In the genomic region with DNA sequence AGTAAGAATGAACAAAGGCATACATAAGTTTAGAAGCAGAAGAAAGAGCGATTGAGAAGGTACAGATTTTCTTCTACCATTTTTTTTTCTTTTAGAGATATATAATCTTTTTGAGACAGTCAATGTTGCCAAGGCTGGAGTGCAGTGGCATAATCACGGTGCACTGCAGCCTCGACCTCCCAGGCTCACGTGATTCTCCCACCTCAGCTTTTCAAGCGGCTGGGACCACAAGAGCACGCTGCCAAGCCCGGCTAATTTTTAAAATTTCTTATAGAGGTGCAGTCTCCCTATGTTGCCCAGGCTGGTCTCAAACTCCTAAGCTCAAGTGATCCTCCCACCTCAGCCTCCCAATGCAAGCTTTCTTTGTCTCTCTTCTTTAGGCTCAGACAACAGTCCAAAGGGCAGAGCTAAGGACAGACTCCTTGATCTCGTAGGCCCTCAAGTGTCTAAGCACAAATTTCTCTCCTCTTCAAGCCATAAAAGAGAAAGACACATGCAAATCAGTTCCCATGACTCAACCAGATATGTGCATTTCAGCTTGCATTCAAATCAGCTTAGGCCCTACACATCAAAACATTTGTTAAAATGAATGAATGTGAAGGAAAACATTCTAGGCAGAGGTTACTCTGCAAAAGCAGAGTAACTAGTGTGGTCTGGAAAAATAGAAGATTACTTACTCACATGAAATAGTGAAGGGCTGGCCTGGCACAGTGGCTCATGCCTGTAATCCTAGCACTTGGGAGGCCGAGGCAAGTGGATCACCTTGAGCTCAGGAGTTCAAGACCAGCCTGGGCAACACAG, we compare ENCODE assay signal across 11 cellular contexts. TPM values are rescaled to one million over a fixed set of nuclear protein-coding genes. Genes with fewer than 3 reads are reported as not detected.
DNase-seq lines count a peak whose midpoint lies in the region; ATAC-seq lines count a peak whose summit lies in the region.
"Had no signal": no experiment of that assay in that cellular context is flagged by ENCODE, and none has a peak within 500 bp of the region (broad histone marks: within the 10 kb centered on the region; RNA-seq: fewer than 3 reads in every experiment).

No MANE protein-coding gene starts in this region.

- no peak for DNase-seq in activated CD4-positive, alpha-beta T cell treated with anti-CD3 and anti-CD28 coated beads for 36 hours
- no peak for DNase-seq in activated CD4-positive, alpha-beta T cell treated with anti-CD3 and anti-CD28 coated beads, Interleukin-2, amount 50 U/mL, for 4 hours
- DNase-seq in activated naive CD8-positive, alpha-beta T cell treated with anti-CD3 and anti-CD28 coated beads, Interleukin-2, amount 50 U/mL, for 24 hours, result no peak
- no peak for DNase-seq in activated naive CD4-positive, alpha-beta T cell (lab: John Stamatoyannopoulos, UW)
- DNase-seq in GM19238 (ENCODE audit: insufficient read length, low spot score), result no peak
- DNase-seq: activated naive CD4-positive, alpha-beta T cell treated with anti-CD3 and anti-CD28 coated beads for 36 hours; SW 1271 had no signal

- intact Hi-C loops in activated CD4-positive, alpha-beta T cell treated with anti-CD3 and anti-CD28 coated beads for 36 hours (cut with DNase I, micrococcal nuclease), result no loop called here

- peaks cover 69% of the 10 kb centered on the region for H3K4me1 Mint-ChIP-seq in activated CD4-positive, alpha-beta T cell treated with anti-CD3 and anti-CD28 coated beads for 36 hours
- peaks cover 77% of the 10 kb centered on the region for H3K4me1 Mint-ChIP-seq in activated naive CD8-positive, alpha-beta T cell treated with anti-CD3 and anti-CD28 coated beads, Interleukin-2, amount 50 U/mL, for 24 hours
- peaks cover 88% of the 10 kb centered on the region for H3K4me1 Mint-ChIP-seq in stimulated activated memory B cell treated with anti-CD40 and anti-IgM and Interleukin-4, amounts not matched to agents 10 μg/mL and 1 μg/mL and 100 μg/mL, for 72 hours
- H3K4me1 Mint-ChIP-seq: neural progenitor cell had no signal

- peak; percentile 68 for ATAC-seq in activated CD4-positive, alpha-beta T cell treated with anti-CD3 and anti-CD28 coated beads for 36 hours
- peak; percentile 48 for ATAC-seq in HG02973 (IDR thresholded peaks at IDR 0.05; ENCODE audit: unreplicated experiment)
- peak; percentile 29 for ATAC-seq in activated naive CD8-positive, alpha-beta T cell treated with anti-CD3 and anti-CD28 coated beads, Interleukin-2, amount 50 U/mL, for 24 hours
- peak; percentile 67 for ATAC-seq in stimulated activated memory B cell treated with anti-CD40 and anti-IgM and Interleukin-4, amounts not matched to agents 10 μg/mL and 1 μg/mL and 100 μg/mL, for 72 hours
- no peak for ATAC-seq in GM21717 (IDR thresholded peaks at IDR 0.05; ENCODE audit: unreplicated experiment)

- H3K27ac Mint-ChIP-seq in activated CD4-positive, alpha-beta T cell treated with anti-CD3 and anti-CD28 coated beads for 36 hours, result peak overlapping the region; percentile 15
- peak overlapping the region; percentile 33 for H3K27ac Mint-ChIP-seq in activated naive CD8-positive, alpha-beta T cell treated with anti-CD3 and anti-CD28 coated beads, Interleukin-2, amount 50 U/mL, for 24 hours
- peak overlapping the region; percentile 81 for H3K27ac Mint-ChIP-seq in stimulated activated memory B cell treated with anti-CD40 and anti-IgM and Interleukin-4, amounts not matched to agents 10 μg/mL and 1 μg/mL and 100 μg/mL, for 72 hours
- H3K27ac Mint-ChIP-seq: activated naive CD4-positive, alpha-beta T cell treated with anti-CD3 and anti-CD28 coated beads for 36 hours; neural progenitor cell had no signal

- H3K4me3 Mint-ChIP-seq in activated CD4-positive, alpha-beta T cell treated with anti-CD3 and anti-CD28 coated beads for 36 hours, result no peak overlapping the region
- H3K4me3 Mint-ChIP-seq in activated naive CD8-positive, alpha-beta T cell treated with anti-CD3 and anti-CD28 coated beads, Interleukin-2, amount 50 U/mL, for 24 hours, result no peak overlapping the region
- H3K4me3 Mint-ChIP-seq in stimulated activated memory B cell treated with anti-CD40 and anti-IgM and Interleukin-4, amounts not matched to agents 10 μg/mL and 1 μg/mL and 100 μg/mL, for 72 hours, result peak overlapping the region; percentile 56
- H3K4me3 Mint-ChIP-seq: activated naive CD4-positive, alpha-beta T cell treated with anti-CD3 and anti-CD28 coated beads for 36 hours; neural progenitor cell had no signal

- no peaks in the 10 kb centered on the region for H3K9me3 Mint-ChIP-seq in activated CD4-positive, alpha-beta T cell treated with anti-CD3 and anti-CD28 coated beads for 36 hours (ENCODE audit: low read depth)
- no peaks in the 10 kb centered on the region for H3K9me3 Mint-ChIP-seq in activated naive CD8-positive, alpha-beta T cell treated with anti-CD3 and anti-CD28 coated beads, Interleukin-2, amount 50 U/mL, for 24 hours
- no peaks in the 10 kb centered on the region for H3K9me3 Mint-ChIP-seq in stimulated activated memory B cell treated with anti-CD40 and anti-IgM and Interleukin-4, amounts not matched to agents 10 μg/mL and 1 μg/mL and 100 μg/mL, for 72 hours
- H3K9me3 Mint-ChIP-seq: activated naive CD4-positive, alpha-beta T cell treated with anti-CD3 and anti-CD28 coated beads for 36 hours; neural progenitor cell had no signal

- POLR2A ChIA-PET in activated CD4-positive, alpha-beta T cell treated with anti-CD3 and anti-CD28 coated beads for 36 hours (lab: Charles Lee), result interaction anchor here (0.7 kb wide), 1 partner anchor 25 kb away, joined by 3 read pairs; no protein-coding TSS in a partner anchor

- CTCF ChIA-PET in activated CD4-positive, alpha-beta T cell treated with anti-CD3 and anti-CD28 coated beads for 36 hours (lab: Charles Lee), result interaction anchor here (0.5 to 1.6 kb wide), 4 partner anchors 12 to 237 kb away, joined by 3 to 6 read pairs (median 3); no protein-coding TSS in a partner anchor

- no peaks in the 10 kb centered on the region for H3K27me3 Mint-ChIP-seq in activated CD4-positive, alpha-beta T cell treated with anti-CD3 and anti-CD28 coated beads for 36 hours
- no peaks in the 10 kb centered on the region for H3K27me3 Mint-ChIP-seq in activated naive CD8-positive, alpha-beta T cell treated with anti-CD3 and anti-CD28 coated beads, Interleukin-2, amount 50 U/mL, for 24 hours
- no peaks in the 10 kb centered on the region for H3K27me3 Mint-ChIP-seq in stimulated activated memory B cell treated with anti-CD40 and anti-IgM and Interleukin-4, amounts not matched to agents 10 μg/mL and 1 μg/mL and 100 μg/mL, for 72 hours

- peaks cover 4% of the 10 kb centered on the region for H3K36me3 Mint-ChIP-seq in activated CD4-positive, alpha-beta T cell treated with anti-CD3 and anti-CD28 coated beads for 36 hours (ENCODE audit: low read depth)
- H3K36me3 Mint-ChIP-seq in activated naive CD8-positive, alpha-beta T cell treated with anti-CD3 and anti-CD28 coated beads, Interleukin-2, amount 50 U/mL, for 24 hours (ENCODE audit: low read depth), result peaks cover 4% of the 10 kb centered on the region
- peaks cover 15% of the 10 kb centered on the region for H3K36me3 Mint-ChIP-seq in stimulated activated memory B cell treated with anti-CD40 and anti-IgM and Interleukin-4, amounts not matched to agents 10 μg/mL and 1 μg/mL and 100 μg/mL, for 72 hours
- H3K36me3 Mint-ChIP-seq: neural progenitor cell had no signal

RNA-seq across cellular contexts. Expression of gene ITSN2, which starts 18.0 kb away (rescaled TPM):
- 10 to 100 TPM; 46.0 to 49.6 TPM for total RNA-seq in activated CD4-positive, alpha-beta T cell treated with anti-CD3 and anti-CD28 coated beads for 36 hours

Comparison
In these comparisons a context has a peak if more than half of its experiments do, and no peak if none do; other contexts are left out.
1. H3K27ac Mint-ChIP-seq: peak in every context shown above with its lines; median percentile 81 in stimulated activated memory B cell treated with anti-CD40 and anti-IgM and Interleukin-4, amounts not matched to agents 10 μg/mL and 1 μg/mL and 100 μg/mL, for 72 hours; 33 in activated naive CD8-positive, alpha-beta T cell treated with anti-CD3 and anti-CD28 coated beads, Interleukin-2, amount 50 U/mL, for 24 hours; 15 in activated CD4-positive, alpha-beta T cell treated with anti-CD3 and anti-CD28 coated beads for 36 hours.